8 cellular contexts compared by ENCODE assay signal in genomic region chr7:134645935-134646334, GRCh38. TPM values are rescaled to one million over a fixed set of nuclear protein-coding genes. Genes with fewer than 3 reads are reported as not detected.
DNase-seq lines count a peak whose midpoint lies in the region; ATAC-seq and TF ChIP-seq lines count a peak whose summit lies in the region.

No MANE protein-coding gene starts in this region.

- WGBS in sigmoid colon, 2 donors = 1% methylated on average over 8 of the region's 8 CpGs

- H3K4me2 ChIP-seq in fibroblast of lung (ENCODE audit: extremely low read depth, insufficient read depth, low read length) = peak overlapping the region; percentile 89

- TF ChIP-seq POLR2A in sigmoid colon (IDR thresholded peaks at IDR 0.05) = no peak

- no peaks in the 10 kb centered on the region for H3K9me3 ChIP-seq in fibroblast of lung (ENCODE audit: control insufficient read depth, insufficient read depth, low read depth, low read length)
- no peaks in the 10 kb centered on the region for H3K9me3 ChIP-seq in sigmoid colon

- H3K27ac ChIP-seq in fibroblast of lung (ENCODE audit: insufficient read depth, low read length) = peak overlapping the region; percentile 85
- peak overlapping the region; percentile 76 to 90 (median 88) for H3K27ac ChIP-seq in sigmoid colon

- TF ChIP-seq CTCF in fibroblast of lung (conservative IDR thresholded peaks at IDR 0.05 in 1 of 2, IDR thresholded peaks at IDR 0.05 in 1 of 2; ENCODE audit: low read depth in 1 of 2, low read length in 2 of 2) (no peak), sigmoid colon (IDR thresholded peaks at IDR 0.05) (no peak)

- intact Hi-C loops in sigmoid colon (cut with DNase I) = loop anchor here (5.0 kb wide), 1 partner anchor 501 kb away; the partner anchor contains the start of gene TMEM140

- H3K36me3 ChIP-seq in fibroblast of lung (ENCODE audit: control insufficient read depth, insufficient read depth, low read length) = no peaks in the 10 kb centered on the region
- H3K36me3 ChIP-seq in sigmoid colon = no peaks in the 10 kb centered on the region

- no peak for TF ChIP-seq EP300 in sigmoid colon (IDR thresholded peaks at IDR 0.05)

- ATAC-seq in HG02588 (IDR thresholded peaks at IDR 0.05; ENCODE audit: unreplicated experiment) = no peak

- H3K4me1 ChIP-seq in fibroblast of lung (ENCODE audit: control insufficient read depth, extremely low read depth, insufficient read depth, low read length) (peaks cover 4% of the 10 kb centered on the region), sigmoid colon (peaks cover 0 to 30% (median 15%) of the 10 kb centered on the region in 4 donors)

- in situ Hi-C loops in G401 (cut with HindIII; ENCODE audit: low sequenced_read_pairs) = no loop called here

- DNase-seq in G401 (ENCODE audit: low spot score) (peak; percentile 58), OCI-M1 (lab: John Stamatoyannopoulos, UW) (peak; percentile 27), fibroblast of lung (ENCODE audit: low read depth in 2 of 2) (peak; percentile 38 to 67), sigmoid colon (no peak), NCI-H2107 treated with DMSO at 0.1 percent for 48 hours (lab: John Stamatoyannopoulos, UW; ENCODE audit: unreplicated experiment) (no peak), NCI-H526 (lab: John Stamatoyannopoulos, UW) (no peak)
- DNase-seq in stimulated activated CD4-positive, alpha-beta T cell treated with anti-CD3 and anti-CD28 coated beads, Interleukin-2, amount 100 ng/mL, for 24 hours = no peak

- H2AFZ ChIP-seq in fibroblast of lung (ENCODE audit: low read length) = peak overlapping the region; percentile 61

- H4K20me1 ChIP-seq in fibroblast of lung (ENCODE audit: control insufficient read depth, extremely low read depth, insufficient read depth, low read length) = no peaks in the 10 kb centered on the region

- peaks cover 11% of the 10 kb centered on the region for H3K79me2 ChIP-seq in fibroblast of lung (ENCODE audit: control insufficient read depth, insufficient read depth, low read length)

- peak overlapping the region; percentile 67 for H3K9ac ChIP-seq in fibroblast of lung (ENCODE audit: insufficient read depth, low read length)

- H3K27me3 ChIP-seq in fibroblast of lung (ENCODE audit: control insufficient read depth, insufficient read depth, low read length) = no peaks in the 10 kb centered on the region
- no peaks in the 10 kb centered on the region for H3K27me3 ChIP-seq in sigmoid colon

- H3K4me3 ChIP-seq in fibroblast of lung (replicated peaks in 1 of 4; ENCODE audit: control extremely low read depth in 1 of 4, insufficient read depth in 1 of 4, low read depth in 3 of 4, low read length in 4 of 4) (peak overlapping the region; percentile 79 to 96 (median 92)), sigmoid colon (peak overlapping the region; percentile 46 to 71 (median 66))

RNA-seq across cellular contexts. Expression of gene BPGM, which starts 0.7 kb away (rescaled TPM):
- 4.9 and 10.8 TPM in 2 replicates for total RNA-seq in G401 (2014; rRNA removed; shearing (Covaris generic))
- total RNA-seq in fibroblast of lung (19.0 and 25.8 TPM in 2 replicates), sigmoid colon (10 to 100 TPM; 14.8 to 22.8 (median 19.0) TPM)
- polyA plus RNA-seq in fibroblast of lung (24.0 and 29.7 TPM in 2 replicates), sigmoid colon (10 to 100 TPM in 1 of 3 donors, 1 to 10 TPM in 2; 9.0 to 10.5 (median 9.7) TPM)
- 13.7 and 16.8 TPM in 2 replicates for polyA plus RNA-seq in fibroblast of lung (2012)
- 1.6 TPM in 1 of 2 replicates, not detected in the other for polyA minus RNA-seq in fibroblast of lung (ENCODE audit: low replicate concordance)

Comparison
In these comparisons a context has a peak if more than half of its experiments do, and no peak if none do; other contexts are left out.
1. DNase-seq: peak in G401 (single experiment), OCI-M1 (single experiment) and fibroblast of lung (2 of 2); none in sigmoid colon (single experiment), NCI-H2107 treated with DMSO at 0.1 percent for 48 hours (single experiment), NCI-H526 (0 of 2) and stimulated activated CD4-positive, alpha-beta T cell treated with anti-CD3 and anti-CD28 coated beads, Interleukin-2, amount 100 ng/mL, for 24 hours (0 of 2).